In the genomic region with DNA sequence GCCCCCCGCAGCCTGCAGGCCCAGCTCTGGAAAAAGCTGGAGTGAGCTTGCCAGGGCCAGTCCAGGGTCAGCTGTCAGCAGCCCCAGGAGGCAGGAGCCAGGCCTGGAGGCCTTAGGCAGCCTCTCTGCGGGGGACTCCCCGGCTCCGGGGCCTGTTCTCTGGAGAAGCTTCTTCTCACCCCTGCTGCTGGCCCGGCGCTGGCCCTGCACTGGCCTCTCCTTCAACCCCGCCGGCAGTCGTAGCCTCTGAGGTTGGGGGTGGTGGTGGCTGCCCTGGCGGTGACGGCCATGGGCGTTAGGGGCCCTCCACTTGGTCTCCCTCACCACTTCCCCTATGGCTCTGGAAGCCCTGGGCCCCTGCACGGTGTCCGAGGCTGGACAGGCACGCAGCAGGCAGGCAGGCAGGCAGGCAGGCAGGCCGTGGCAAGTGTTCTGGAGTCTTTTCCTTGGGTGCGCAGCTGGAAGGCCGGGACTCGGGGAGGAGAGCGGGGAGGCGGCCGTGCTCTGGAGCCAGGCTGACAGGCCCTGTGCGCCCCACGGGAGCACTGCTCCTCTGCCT, we compare ENCODE assay signal across 17 cellular contexts. TPM values are rescaled to one million over a fixed set of nuclear protein-coding genes. Genes with fewer than 3 reads are reported as not detected.
DNase-seq lines count a peak whose midpoint lies in the region; ATAC-seq, FAIRE-seq and TF ChIP-seq lines count a peak whose summit lies in the region.
"Had no signal": no experiment of that assay in that cellular context is flagged by ENCODE, and none has a peak within 500 bp of the region (broad histone marks: within the 10 kb centered on the region; RNA-seq: fewer than 3 reads in every experiment).

No MANE protein-coding gene starts in this region.

- H3F3A ChIP-seq in GM23248 (ENCODE audit: insufficient read depth), result no peaks in the 10 kb centered on the region

- H3K9me3 Mint-ChIP-seq in astrocyte (ENCODE audit: unreplicated experiment), result peaks cover 26% of the 10 kb centered on the region
- H3K9me3 Mint-ChIP-seq: activated naive CD8-positive, alpha-beta T cell treated with anti-CD3 and anti-CD28 coated beads for 36 hours; dendritic cell treated with granulocyte-macrophage colony-stimulating factor and Interleukin-4, amounts not matched to agents 40 ng/mL and 50 ng/mL, for 4 days had no signal

- H3K4me1 ChIP-seq in GM23248 (ENCODE audit: insufficient read depth), result peaks cover 3% of the 10 kb centered on the region; the same call in 1 of the 2 replicates
- peaks cover 12% of the 10 kb centered on the region for H3K4me1 ChIP-seq in astrocyte (ENCODE audit: insufficient read depth, low read length)
- H3K4me1 ChIP-seq in small intestine (ENCODE audit: control insufficient read depth in 2 of 2, insufficient read depth in 1 of 2, low read depth in 1 of 2, low read length in 1 of 2), result peaks cover 0 to 2% of the 10 kb centered on the region in 2 donors

- peak overlapping the region; percentile 46 for H3K9ac ChIP-seq in GM23248
- H3K9ac ChIP-seq in astrocyte (ENCODE audit: low read length), result peak overlapping the region; percentile 77
- H3K9ac ChIP-seq: KMS-11 had no signal

- peaks cover 18% of the 10 kb centered on the region for H3K27me3 ChIP-seq in GM23248 (replicated peaks; ENCODE audit: insufficient read depth)
- peaks cover 64% of the 10 kb centered on the region for H3K27me3 ChIP-seq in astrocyte (ENCODE audit: insufficient read depth, low read length)
- peaks cover 31 to 34% of the 10 kb centered on the region in 2 donors for H3K27me3 ChIP-seq in small intestine (ENCODE audit: control insufficient read depth in 2 of 2, insufficient read depth in 2 of 2, low read length in 2 of 2)

- H2AFZ ChIP-seq in GM23248, result no peak overlapping the region
- H2AFZ ChIP-seq in astrocyte (ENCODE audit: low read depth, low read length), result no peak overlapping the region

- WGBS in GM23248 (ENCODE audit: low coverage in 1 of 2, low lambda C conversion rate in 2 of 2, missing lambda C conversion rate in 2 of 2), 2 experiments, result 43 to 54% methylated on average over 22 to 23 of the region's 24 CpGs
- 9 to 16% (median 14%) methylated on average over 20 to 24 of the region's 24 CpGs for WGBS in small intestine, 3 donors

- peaks cover 32% of the 10 kb centered on the region for H3K79me2 ChIP-seq in GM23248 (ENCODE audit: insufficient read depth)
- H3K79me2 ChIP-seq in astrocyte (ENCODE audit: insufficient read depth, low read length), result peaks cover 43% of the 10 kb centered on the region

- FAIRE-seq in astrocyte (lab: Jason Lieb, UNC) (no peak), small intestine (lab: Jason Lieb, UNC) (no peak)

- H3K4me3 ChIP-seq in GM23248 (peak overlapping the region; percentile 75), astrocyte (ENCODE audit: insufficient read depth, low read depth, low read length) (peak overlapping the region; percentile 71), small intestine (ENCODE audit: low read depth in 1 of 2, low read length in 2 of 2) (peak overlapping the region; percentile 18 to 57)

- H4K20me1 ChIP-seq in GM23248 (ENCODE audit: insufficient read depth), result no peaks in the 10 kb centered on the region
- peaks cover 35% of the 10 kb centered on the region for H4K20me1 ChIP-seq in astrocyte (ENCODE audit: insufficient read depth, low read length)

- DNase-seq in GM23248, result peak; percentile 45
- DNase-seq in astrocyte (ENCODE audit: low read depth), result no peak
- peak; percentile 51 for DNase-seq in iris pigment epithelial cell (ENCODE audit: low read depth)
- DNase-seq in small intestine, result no peak
- no peak for DNase-seq in activated naive CD4-positive, alpha-beta T cell (lab: John Stamatoyannopoulos, UW)
- no peak for DNase-seq in effector CD8-positive, alpha-beta T cell (lab: John Stamatoyannopoulos, UW)
- DNase-seq: activated naive CD8-positive, alpha-beta T cell treated with anti-CD3 and anti-CD28 coated beads for 36 hours; heart right ventricle; NCI-H1694 treated with DMSO at 0.1 percent for 48 hours; NCI-H774; SHP77 treated with DMSO at 0.1 percent for 48 hours had no signal

- no peaks in the 10 kb centered on the region for H3K9me2 ChIP-seq in GM23248 (ENCODE audit: insufficient read depth)

- no peak overlapping the region for H3K4me3 Mint-ChIP-seq in astrocyte (ENCODE audit: unreplicated experiment)
- H3K4me3 Mint-ChIP-seq: dendritic cell treated with granulocyte-macrophage colony-stimulating factor and Interleukin-4, amounts not matched to agents 40 ng/mL and 50 ng/mL, for 4 days had no signal

- no peak overlapping the region for H3K27ac ChIP-seq in GM23248
- H3K27ac ChIP-seq in astrocyte (ENCODE audit: low read depth, low read length), result no peak overlapping the region
- H3K27ac ChIP-seq in small intestine (ENCODE audit: low read depth in 1 of 2, low read length in 1 of 2), result peak overlapping the region; percentile 2 to 94
- H3K27ac ChIP-seq: heart right ventricle, KMS-11 had no signal

- H3K4me1 Mint-ChIP-seq in astrocyte (ENCODE audit: low read depth, unreplicated experiment), result peaks cover 2% of the 10 kb centered on the region

- H3K4me2 ChIP-seq in GM23248 (ENCODE audit: unreplicated experiment) (peak overlapping the region; percentile 61), astrocyte (ENCODE audit: low read length) (peak overlapping the region; percentile 88)
- H3K4me2 ChIP-seq: KMS-11 had no signal

- peaks cover 57% of the 10 kb centered on the region for H3K27me3 Mint-ChIP-seq in astrocyte (ENCODE audit: low read depth, unreplicated experiment)

- H3K9me3 ChIP-seq in GM23248 (ENCODE audit: low read depth) (no peaks in the 10 kb centered on the region), astrocyte (ENCODE audit: insufficient read depth, low read depth, low read length) (peaks cover 9% of the 10 kb centered on the region), small intestine (ENCODE audit: control insufficient read depth, low read depth) (no peaks in the 10 kb centered on the region)
- H3K9me3 ChIP-seq: heart right ventricle had no signal

- no peak for TF ChIP-seq CTCF in astrocyte (IDR thresholded peaks at IDR 0.05; ENCODE audit: insufficient read depth, low read depth, low read length)

- in situ Hi-C loops in GM23248 (cut with MboI), result loop anchor here (25.0 kb wide), 1 partner anchor 675 kb away; no protein-coding TSS in a partner anchor

- ATAC-seq in HG02870 (IDR thresholded peaks at IDR 0.05; ENCODE audit: unreplicated experiment), result no peak
- ATAC-seq in HG02571 (IDR thresholded peaks at IDR 0.05; ENCODE audit: unreplicated experiment), result no peak
- ATAC-seq: heart right ventricle had no signal

- no peak overlapping the region for H3K27ac Mint-ChIP-seq in astrocyte (ENCODE audit: unreplicated experiment)
- H3K27ac Mint-ChIP-seq: activated naive CD8-positive, alpha-beta T cell treated with anti-CD3 and anti-CD28 coated beads for 36 hours; dendritic cell treated with granulocyte-macrophage colony-stimulating factor and Interleukin-4, amounts not matched to agents 40 ng/mL and 50 ng/mL, for 4 days; progenitor cell of endocrine pancreas had no signal

- no peaks in the 10 kb centered on the region for H3K36me3 ChIP-seq in GM23248 (ENCODE audit: low read depth)
- H3K36me3 ChIP-seq in astrocyte (ENCODE audit: insufficient read depth, low read length), result no peaks in the 10 kb centered on the region
- no peaks in the 10 kb centered on the region for H3K36me3 ChIP-seq in small intestine (ENCODE audit: control insufficient read depth in 2 of 2, insufficient read depth in 2 of 2, low read length in 2 of 2)
- H3K36me3 ChIP-seq: heart right ventricle had no signal

- H3K36me3 Mint-ChIP-seq in astrocyte (ENCODE audit: low read depth, unreplicated experiment), result peaks cover 2% of the 10 kb centered on the region
- H3K36me3 Mint-ChIP-seq: CD4-positive, alpha-beta memory T cell had no signal

RNA-seq across cellular contexts. Expression of gene FOXF1, which starts 2.1 kb away (rescaled TPM):
- total RNA-seq in GM23248 (2014; rRNA removed; shearing (Covaris generic)), result 1.5 and 4.0 TPM in 2 replicates
- polyA plus RNA-seq in GM23248 (2016; fragmentation: Nextera tagmentation; extraction: Ambion mirVana), result 4.2 and 4.6 TPM in 2 replicates
- 0.07 TPM in 1 of 2 replicates, not detected in the other for total RNA-seq in astrocyte
- 1 to 10 TPM in 2 of 3 donors, not detected in 1; 4.6 to 7.2 TPM for polyA plus RNA-seq in small intestine
- total RNA-seq: activated naive CD8-positive, alpha-beta T cell treated with anti-CD3 and anti-CD28 coated beads for 36 hours; CD4-positive, alpha-beta memory T cell; progenitor cell of endocrine pancreas had no signal
- polyA plus RNA-seq: CD4-positive, alpha-beta memory T cell had no signal

RNA-seq across cellular contexts. Expression of gene MTHFSD, which starts 42.7 kb away (rescaled TPM):
- 12.9 and 14.0 TPM in 2 replicates for total RNA-seq in GM23248 (2014; rRNA removed; shearing (Covaris generic))
- polyA plus RNA-seq in GM23248 (2016; fragmentation: Nextera tagmentation; extraction: Ambion mirVana) (12.4 and 14.0 TPM in 2 replicates), small intestine (10 to 100 TPM in 1 of 3 donors, 1 to 10 TPM in 2; 7.6 to 19.2 (median 9.8) TPM)
- total RNA-seq in astrocyte, result 15.6 and 16.5 TPM in 2 replicates

RNA-seq across cellular contexts. Expression of gene FOXC2, which starts 54.2 kb away (rescaled TPM):
- 0.51 and 1.2 TPM in 2 replicates for total RNA-seq in GM23248 (2014; rRNA removed; shearing (Covaris generic))
- polyA plus RNA-seq in GM23248 (2016; fragmentation: Nextera tagmentation; extraction: Ambion mirVana) (2.5 and 3.0 TPM in 2 replicates), small intestine (under 1 TPM in 1 of 3 donors, not detected in 2; 0.97 TPM)
- total RNA-seq in astrocyte, result 15.8 and 15.9 TPM in 2 replicates
- total RNA-seq: activated naive CD8-positive, alpha-beta T cell treated with anti-CD3 and anti-CD28 coated beads for 36 hours; CD4-positive, alpha-beta memory T cell; progenitor cell of endocrine pancreas had no signal
- polyA plus RNA-seq: CD4-positive, alpha-beta memory T cell had no signal

Comparison
In these comparisons a context has a peak if more than half of its experiments do, and no peak if none do; other contexts are left out.
1. DNase-seq: peak in GM23248 (single experiment) and iris pigment epithelial cell (single experiment); none in astrocyte (single experiment), small intestine (single experiment), activated naive CD4-positive, alpha-beta T cell (0 of 4) and effector CD8-positive, alpha-beta T cell (single experiment).
2. H3K27ac ChIP-seq: peak in small intestine (2 of 2); none in GM23248 (single experiment) and astrocyte (single experiment).
3. Peak in every context shown above with its lines, with median percentiles within 50 percentile points of each other: H3K4me3 ChIP-seq.